30 cellular contexts compared by ENCODE assay signal in the genomic region with DNA sequence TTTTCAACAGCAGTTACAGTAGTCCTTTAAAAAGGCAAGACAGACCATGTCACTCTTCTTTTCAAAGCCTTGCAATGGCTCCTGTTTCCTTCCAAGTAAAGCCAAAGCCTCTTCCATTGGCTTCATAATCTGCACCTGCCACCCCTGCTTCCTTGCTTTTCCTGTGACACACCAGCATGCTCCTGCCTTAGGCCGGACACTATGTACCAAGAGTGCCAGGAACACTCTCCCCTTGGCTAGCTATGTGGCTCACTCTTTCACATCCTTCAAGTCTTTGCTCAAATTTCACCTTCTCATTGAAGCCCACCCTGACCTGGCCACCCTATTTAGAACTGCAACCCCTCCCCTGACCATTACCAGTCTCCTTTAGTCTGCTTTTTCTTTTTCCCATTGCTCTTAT.
"Had no signal": no experiment of that assay in that cellular context is flagged by ENCODE, and none has a peak within 500 bp of the region (broad histone marks: within the 10 kb centered on the region; RNA-seq: fewer than 3 reads in every experiment).

No MANE protein-coding gene starts in this region.

- ATAC-seq: activated CD4-positive, alpha-beta T cell treated with anti-CD3 and anti-CD28 coated beads for 36 hours; activated CD8-positive, alpha-beta T cell treated with anti-CD3 and anti-CD28 coated beads for 36 hours; activated T-cell treated with anti-CD3 and anti-CD28 coated beads, Interleukin-2, amount 50 U/mL, for 4 hours; activated T-helper 17 cell treated with anti-CD3 and anti-CD28 coated beads, Interleukin-2, amount 50 U/mL, for 72 hours; effector memory CD8-positive, alpha-beta T cell; foreskin keratinocyte; gastrocnemius medialis had no signal

- H3K4me1 ChIP-seq: breast epithelium, gastrocnemius medialis had no signal

- H3K4me1 Mint-ChIP-seq: activated CD4-positive, alpha-beta T cell treated with anti-CD3 and anti-CD28 coated beads for 36 hours; activated T-helper 17 cell treated with anti-CD3 and anti-CD28 coated beads, Interleukin-2, amount 50 U/mL, for 72 hours had no signal

- H3K36me3 ChIP-seq: breast epithelium, cardiac muscle cell, gastrocnemius medialis had no signal

- H3K27ac Mint-ChIP-seq: activated CD4-positive, alpha-beta T cell treated with anti-CD3 and anti-CD28 coated beads for 36 hours; activated CD4-positive, alpha-beta T cell treated with anti-CD3 and anti-CD28 coated beads, Interleukin-2, amount 10 ng/mL, durations not matched to agents 7 days and 5 days; activated CD8-positive, alpha-beta T cell treated with anti-CD3 and anti-CD28 coated beads for 36 hours; activated naive CD8-positive, alpha-beta T cell; activated T-helper 17 cell treated with anti-CD3 and anti-CD28 coated beads, Interleukin-2, amount 50 U/mL, for 72 hours; brain; effector memory CD8-positive, alpha-beta T cell had no signal

- H3K4me3 ChIP-seq: breast epithelium, cardiac muscle cell, esophagus muscularis mucosa, gastrocnemius medialis had no signal

- DNase-seq: activated CD4-positive, alpha-beta T cell treated with anti-CD3 and anti-CD28 coated beads for 36 hours; activated CD4-positive, alpha-beta T cell treated with anti-CD3 and anti-CD28 coated beads, Interleukin-2, amount 10 ng/mL, durations not matched to agents 7 days and 5 days; activated CD4-positive, alpha-beta T cell treated with anti-CD3 and anti-CD28 coated beads, Interleukin-2, amount 50 U/mL, for 4 hours; activated CD4-positive, CD25-positive, alpha-beta regulatory T cell; activated CD4-positive, CD25-positive, alpha-beta regulatory T cell treated with anti-CD3 and anti-CD28 coated beads, Interleukin-2, amount 50 U/mL, for 72 hours; activated CD8-positive, alpha-beta memory T cell treated with anti-CD3 and anti-CD28 coated beads for 24 hours; activated CD8-positive, alpha-beta T cell treated with anti-CD3 and anti-CD28 coated beads for 36 hours; activated effector memory CD4-positive, alpha-beta T cell treated with Interleukin-2 at 50 U/mL for 16 hours; activated gamma-delta T cell treated with Interleukin-2 at 50 U/mL for 16 hours; activated naive CD4-positive, alpha-beta T cell treated with anti-CD3 and anti-CD28 coated beads, Interleukin-2, amount 50 U/mL, for 16 hours; activated naive CD4-positive, alpha-beta T cell treated with Interleukin-2 at 50 U/mL for 16 hours; activated T-cell treated with anti-CD3 and anti-CD28 coated beads, Interleukin-2, amount 50 U/mL, for 4 hours; amniotic stem cell; anterior cingulate cortex; central memory CD4-positive, alpha-beta T cell; cortex of kidney; dermis blood vessel endothelial cell; effector CD4-positive, alpha-beta T cell; effector memory CD8-positive, alpha-beta T cell; erythroblast; foreskin keratinocyte; gastrocnemius medialis; glutamatergic neuron; T-helper 2 cell had no signal

- H3K9me3 ChIP-seq: breast epithelium, esophagus muscularis mucosa, gastrocnemius medialis had no signal

- H3K27me3 Mint-ChIP-seq: activated CD4-positive, alpha-beta T cell treated with anti-CD3 and anti-CD28 coated beads for 36 hours; activated CD4-positive, alpha-beta T cell treated with anti-CD3 and anti-CD28 coated beads, Interleukin-2, amount 10 ng/mL, durations not matched to agents 7 days and 5 days; activated CD8-positive, alpha-beta T cell treated with anti-CD3 and anti-CD28 coated beads for 36 hours; activated naive CD8-positive, alpha-beta T cell; activated T-helper 17 cell treated with anti-CD3 and anti-CD28 coated beads, Interleukin-2, amount 50 U/mL, for 72 hours; brain; effector memory CD8-positive, alpha-beta T cell had no signal

- H3K27ac ChIP-seq: breast epithelium, cardiac muscle cell, foreskin keratinocyte, gastrocnemius medialis had no signal

- H3K36me3 Mint-ChIP-seq: activated naive CD8-positive, alpha-beta T cell; brain had no signal

- H3K27me3 ChIP-seq: breast epithelium, cardiac muscle cell, esophagus muscularis mucosa, foreskin keratinocyte, gastrocnemius medialis had no signal

- H3K4me3 Mint-ChIP-seq: activated CD4-positive, alpha-beta T cell treated with anti-CD3 and anti-CD28 coated beads for 36 hours; activated CD4-positive, alpha-beta T cell treated with anti-CD3 and anti-CD28 coated beads, Interleukin-2, amount 10 ng/mL, durations not matched to agents 7 days and 5 days; activated CD8-positive, alpha-beta T cell treated with anti-CD3 and anti-CD28 coated beads for 36 hours; activated naive CD8-positive, alpha-beta T cell; activated T-cell treated with anti-CD3 and anti-CD28 coated beads, Interleukin-2, amount 50 U/mL, for 4 hours; activated T-helper 17 cell treated with anti-CD3 and anti-CD28 coated beads, Interleukin-2, amount 50 U/mL, for 72 hours; brain; effector memory CD8-positive, alpha-beta T cell had no signal

- H3K9me3 Mint-ChIP-seq: activated CD4-positive, alpha-beta T cell treated with anti-CD3 and anti-CD28 coated beads, Interleukin-2, amount 10 ng/mL, durations not matched to agents 7 days and 5 days; activated CD8-positive, alpha-beta T cell treated with anti-CD3 and anti-CD28 coated beads for 36 hours; activated T-cell treated with anti-CD3 and anti-CD28 coated beads, Interleukin-2, amount 50 U/mL, for 4 hours; activated T-helper 17 cell treated with anti-CD3 and anti-CD28 coated beads, Interleukin-2, amount 50 U/mL, for 72 hours; brain; effector memory CD8-positive, alpha-beta T cell had no signal
